Comparison of ENCODE assay signal across 8 cellular contexts in genomic region chr3:102544741-102545140, GRCh38.
"Had no signal": no experiment of that assay in that cellular context is flagged by ENCODE, and none has a peak within 500 bp of the region (broad histone marks: within the 10 kb centered on the region; RNA-seq: fewer than 3 reads in every experiment).

No MANE protein-coding gene starts in this region.

- DNase-seq: GDM1, GF-D8 had no signal

- FAIRE-seq: G401.6, GM12878, GM12891, GM12892, GM18507, GM19239 had no signal

- ATAC-seq: GM12878 had no signal

- H3K4me3 ChIP-seq: GM12878 had no signal
